In the genomic region with DNA sequence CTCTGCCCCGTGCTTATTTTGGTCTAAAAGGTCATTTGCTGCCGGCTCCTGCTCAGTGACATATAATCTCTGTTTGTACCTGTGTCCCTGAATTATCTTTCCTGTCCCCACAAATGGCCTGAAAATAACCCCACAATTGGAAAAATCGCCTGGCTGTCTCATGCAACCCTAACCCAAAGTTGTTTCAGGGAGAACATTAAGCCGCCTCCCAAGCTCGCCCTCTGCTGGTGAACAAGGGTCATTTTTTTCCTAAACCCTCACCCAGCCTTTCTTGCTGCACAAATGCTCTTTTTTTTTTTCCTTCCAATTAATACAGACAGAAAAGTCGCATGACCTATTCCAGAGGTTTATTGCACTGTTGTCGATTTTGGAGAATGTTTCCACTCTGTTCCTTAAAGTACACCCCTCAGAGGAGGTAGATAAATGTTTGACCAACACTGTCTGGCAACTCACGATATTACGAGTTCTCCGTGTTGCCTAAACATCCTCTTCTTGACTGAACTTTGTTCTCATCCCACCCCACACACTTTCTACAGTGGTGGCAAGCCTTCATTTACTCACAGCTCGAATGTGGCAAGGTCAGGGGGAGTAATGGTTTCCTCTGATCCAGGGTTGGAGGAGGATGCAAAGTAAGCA, we compare ENCODE assay signal across 8 cellular contexts.
DNase-seq lines count a peak whose midpoint lies in the region; ATAC-seq and TF ChIP-seq lines count a peak whose summit lies in the region.

No MANE protein-coding gene starts in this region.

- H3K27ac Mint-ChIP-seq in T-cell, result peak overlapping the region; percentile 53 to 85
- H3K27ac Mint-ChIP-seq in activated naive CD8-positive, alpha-beta T cell treated with anti-CD3 and anti-CD28 coated beads, Interleukin-2, amount 50 U/mL, for 24 hours, result no peak overlapping the region

- TF ChIP-seq CTCF in heart left ventricle (IDR thresholded peaks at IDR 0.05), result peak; percentile 74 to 87 (median 83)

- no peak overlapping the region for H3K4me3 Mint-ChIP-seq in T-cell
- H3K4me3 Mint-ChIP-seq in activated naive CD8-positive, alpha-beta T cell treated with anti-CD3 and anti-CD28 coated beads, Interleukin-2, amount 50 U/mL, for 24 hours, result no peak overlapping the region

- H3K4me1 ChIP-seq in heart left ventricle, result peaks cover 0 to 8% (median under 1%) of the 10 kb centered on the region in 12 donors

- no peak overlapping the region for H3K4me3 ChIP-seq in heart left ventricle

- ATAC-seq in T-cell (replicated peaks in 1 of 4) (peak; percentile 52 to 63 (median 58)), heart left ventricle (peak; percentile 57 to 71 (median 64)), HG02870 (IDR thresholded peaks at IDR 0.05; ENCODE audit: unreplicated experiment) (no peak)
- ATAC-seq in activated naive CD8-positive, alpha-beta T cell treated with anti-CD3 and anti-CD28 coated beads, Interleukin-2, amount 50 U/mL, for 24 hours, result no peak

- H3K27me3 Mint-ChIP-seq in T-cell, result no peaks in the 10 kb centered on the region
- no peaks in the 10 kb centered on the region for H3K27me3 Mint-ChIP-seq in activated naive CD8-positive, alpha-beta T cell treated with anti-CD3 and anti-CD28 coated beads, Interleukin-2, amount 50 U/mL, for 24 hours

- POLR2A ChIA-PET in T-cell (lab: Charles Lee), result no interaction called here

- WGBS in heart left ventricle, 4 donors, result 34 to 40% (median 37%) methylated on average over 11 of the region's 11 CpGs

- intact Hi-C loops in heart left ventricle (cut with DNase I), result loop anchor here in 7 of 10 donors (1.0 to 10.0 kb wide), 5 partner anchors 385 to 1379 kb away; no protein-coding TSS in a partner anchor

- CTCF ChIA-PET in T-cell (lab: Charles Lee), result interaction anchor here (0.6 to 1.7 kb wide), 42 partner anchors 11 to 1543 kb away, joined by 3 to 13 read pairs (median 4); no protein-coding TSS in a partner anchor

- DNase-seq in NCI-H2029 treated with DMSO at 0.1 percent for 48 hours (lab: John Stamatoyannopoulos, UW), result peak; percentile 12
- no peak for DNase-seq in NCI-H2029 (lab: John Stamatoyannopoulos, UW)
- peak; percentile 78 for DNase-seq in LHCN-M2 (ENCODE audit: low read depth)
- peak; percentile 17 to 66 (median 51) for DNase-seq in T-cell
- peak; percentile 55 for DNase-seq in activated naive CD8-positive, alpha-beta T cell treated with anti-CD3 and anti-CD28 coated beads, Interleukin-2, amount 50 U/mL, for 24 hours
- peak in 4 of 5 donors; percentile 45 to 57 (median 51) for DNase-seq in heart left ventricle
- peak; percentile 70 for DNase-seq in retina

- peaks cover 11% of the 10 kb centered on the region for H3K36me3 Mint-ChIP-seq in T-cell
- no peaks in the 10 kb centered on the region for H3K36me3 Mint-ChIP-seq in activated naive CD8-positive, alpha-beta T cell treated with anti-CD3 and anti-CD28 coated beads, Interleukin-2, amount 50 U/mL, for 24 hours (ENCODE audit: low read depth)

- H3K4me1 Mint-ChIP-seq in T-cell, result peaks cover 8 to 10% (median 8%) of the 10 kb centered on the region in 3 donors
- peaks cover 7% of the 10 kb centered on the region for H3K4me1 Mint-ChIP-seq in activated naive CD8-positive, alpha-beta T cell treated with anti-CD3 and anti-CD28 coated beads, Interleukin-2, amount 50 U/mL, for 24 hours

- H3K27me3 ChIP-seq in heart left ventricle, result no peaks in the 10 kb centered on the region

- H3K27ac ChIP-seq in heart left ventricle, result no peak overlapping the region

- H3K9me3 ChIP-seq in heart left ventricle, result no peaks in the 10 kb centered on the region

- no peaks in the 10 kb centered on the region for H3K9me3 Mint-ChIP-seq in T-cell
- H3K9me3 Mint-ChIP-seq in activated naive CD8-positive, alpha-beta T cell treated with anti-CD3 and anti-CD28 coated beads, Interleukin-2, amount 50 U/mL, for 24 hours, result no peaks in the 10 kb centered on the region

- H3K36me3 ChIP-seq in heart left ventricle, result no peaks in the 10 kb centered on the region

- no peak for TF ChIP-seq POLR2A in heart left ventricle (IDR thresholded peaks at IDR 0.05)

Comparison
In these comparisons a context has a peak if more than half of its experiments do, and no peak if none do; other contexts are left out.
1. ATAC-seq: peak in T-cell (4 of 4) and heart left ventricle (4 of 4); none in activated naive CD8-positive, alpha-beta T cell treated with anti-CD3 and anti-CD28 coated beads, Interleukin-2, amount 50 U/mL, for 24 hours (single experiment) and HG02870 (single experiment).